In the genomic region with DNA sequence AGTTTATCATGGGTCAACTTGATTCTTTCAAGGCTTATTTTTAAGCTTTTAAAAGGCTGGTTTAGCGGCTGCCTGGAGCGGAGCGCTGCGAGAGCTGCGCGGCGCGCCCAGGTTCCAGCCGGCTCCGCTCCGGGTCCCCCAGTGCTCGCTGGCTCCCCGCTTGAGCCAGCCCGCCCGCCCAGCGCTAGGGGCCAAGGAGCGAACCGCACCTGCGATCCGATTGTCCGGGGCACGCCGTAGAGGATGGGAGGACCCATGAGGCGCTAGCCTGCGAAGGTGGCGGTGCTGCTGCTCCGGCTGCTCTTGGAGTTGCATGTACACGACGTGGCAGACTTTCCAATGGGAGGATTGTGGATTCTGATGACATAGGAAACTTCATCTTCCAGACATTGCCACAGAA, we compare ENCODE assay signal across 13 cellular contexts. TPM values are rescaled to one million over a fixed set of nuclear protein-coding genes. Genes with fewer than 3 reads are reported as not detected.
DNase-seq lines count a peak whose midpoint lies in the region; ATAC-seq and TF ChIP-seq lines count a peak whose summit lies in the region.
"Had no signal": no experiment of that assay in that cellular context is flagged by ENCODE, and none has a peak within 500 bp of the region (broad histone marks: within the 10 kb centered on the region; RNA-seq: fewer than 3 reads in every experiment).

No MANE protein-coding gene starts in this region.

- no peak for ATAC-seq in HG02763 (IDR thresholded peaks at IDR 0.05; ENCODE audit: unreplicated experiment)

- no peak overlapping the region for H2AFZ ChIP-seq in MM.1S (ENCODE audit: low read length)

- H3K79me2 ChIP-seq in MM.1S (ENCODE audit: low read length), result no peaks in the 10 kb centered on the region

- H3K4me1 ChIP-seq in MM.1S (ENCODE audit: low read length), result no peaks in the 10 kb centered on the region

- no peaks in the 10 kb centered on the region for H4K20me1 ChIP-seq in MM.1S (ENCODE audit: insufficient read depth, low read length)

- H3K27me3 ChIP-seq in dorsolateral prefrontal cortex (peaks cover 0 to 14% (median 0%) of the 10 kb centered on the region in 45 donors), MM.1S (replicated peaks; ENCODE audit: insufficient read depth, low read length) (no peaks in the 10 kb centered on the region)

- H3K27ac ChIP-seq in dorsolateral prefrontal cortex (no peak overlapping the region), MM.1S (ENCODE audit: low read length) (no peak overlapping the region)

- intact Hi-C loops in dorsolateral prefrontal cortex (cut with DNase I), result no loop called here

- H3K4me3 ChIP-seq in dorsolateral prefrontal cortex (peak overlapping the region in 51 of 59 donors; percentile 3 to 61 (median 41)), MM.1S (ENCODE audit: low read length) (no peak overlapping the region)

- TF ChIP-seq CTCF in dorsolateral prefrontal cortex (IDR thresholded peaks at IDR 0.05 in 54 of 56, conservative IDR thresholded peaks at IDR 0.05 in 2 of 56; ENCODE audit: low read depth in 1 of 56, partially characterized antibody in 56 of 56) (no peak), type B pancreatic cell (conservative IDR thresholded peaks at IDR 0.05) (peak; percentile 43), MM.1S (IDR thresholded peaks at IDR 0.05; ENCODE audit: low read length) (no peak)

- H3K4me1 Mint-ChIP-seq in type B pancreatic cell (ENCODE audit: unreplicated experiment), result no peaks in the 10 kb centered on the region

- no peak overlapping the region for H3K9ac ChIP-seq in MM.1S (ENCODE audit: low read length)

- no peaks in the 10 kb centered on the region for H3K9me3 ChIP-seq in MM.1S (replicated peaks; ENCODE audit: insufficient read depth, low read length)

- H3K27me3 Mint-ChIP-seq in type B pancreatic cell, result peaks cover 45% of the 10 kb centered on the region

- H3K4me3 Mint-ChIP-seq in type B pancreatic cell, result peak overlapping the region; percentile 76

- no peaks in the 10 kb centered on the region for H3K36me3 ChIP-seq in MM.1S (replicated peaks; ENCODE audit: insufficient read depth, low read length)

- H3K36me3 Mint-ChIP-seq in type B pancreatic cell, result no peaks in the 10 kb centered on the region

- H3K9me3 Mint-ChIP-seq in type B pancreatic cell, result no peaks in the 10 kb centered on the region

- DNase-seq in NCI-H82 (lab: John Stamatoyannopoulos, UW) (peak; percentile 40), NCI-H82 treated with DMSO at 0.1 percent for 48 hours (lab: John Stamatoyannopoulos, UW; ENCODE audit: unreplicated experiment) (no peak), dorsolateral prefrontal cortex (peak in 4 of 10 donors; percentile 7 to 47 (median 38)), left kidney (ENCODE audit: low read depth, low spot score) (peak; percentile 70), type B pancreatic cell (ENCODE audit: extremely low spot score, unreplicated experiment) (no peak), MM.1S (no peak), dermis blood vessel endothelial cell (no peak)
- DNase-seq: activated gamma-delta T cell treated with Interleukin-2 at 50 U/mL for 16 hours, MV-4-11 had no signal

- H3F3A ChIP-seq in MM.1S (ENCODE audit: insufficient read depth, low read length), result no peaks in the 10 kb centered on the region

- H3K4me2 ChIP-seq in MM.1S (ENCODE audit: low read depth, low read length), result no peak overlapping the region

- no peaks in the 10 kb centered on the region for H3K9me2 ChIP-seq in MM.1S (replicated peaks; ENCODE audit: insufficient read depth, low read length)

- no peak overlapping the region for H3K27ac Mint-ChIP-seq in type B pancreatic cell

RNA-seq across cellular contexts. Expression of a gene that starts 9.9 kb away (rescaled TPM):
- total RNA-seq in dorsolateral prefrontal cortex (1 to 10 TPM in 1 of 120 experiments, under 1 TPM in 25, not detected in 94; 0.21 to 1.8 (median 0.38) TPM), type B pancreatic cell (ENCODE audit: low replicate concordance) (not detected in 2 replicates), dermis blood vessel endothelial cell (not detected in 2 replicates)
- total RNA-seq: endothelial cell of umbilical vein, myocyte, urinary bladder had no signal

RNA-seq across cellular contexts. Expression of a gene that starts 58.4 kb away (rescaled TPM):
- total RNA-seq in dorsolateral prefrontal cortex (1 to 10 TPM in 3 of 120 experiments, under 1 TPM in 1, not detected in 116; 0.58 to 3.1 (median 2.3) TPM), type B pancreatic cell (ENCODE audit: low replicate concordance) (not detected in 2 replicates), dermis blood vessel endothelial cell (not detected in 2 replicates)
- total RNA-seq: endothelial cell of umbilical vein had no signal

Comparison
In these comparisons a context has a peak if more than half of its experiments do, and no peak if none do; other contexts are left out.
1. DNase-seq: peak in NCI-H82 (single experiment) and left kidney (single experiment); none in NCI-H82 treated with DMSO at 0.1 percent for 48 hours (single experiment), type B pancreatic cell (single experiment), MM.1S (single experiment) and dermis blood vessel endothelial cell (single experiment).